32 cellular contexts compared by ENCODE assay signal in the genomic region with DNA sequence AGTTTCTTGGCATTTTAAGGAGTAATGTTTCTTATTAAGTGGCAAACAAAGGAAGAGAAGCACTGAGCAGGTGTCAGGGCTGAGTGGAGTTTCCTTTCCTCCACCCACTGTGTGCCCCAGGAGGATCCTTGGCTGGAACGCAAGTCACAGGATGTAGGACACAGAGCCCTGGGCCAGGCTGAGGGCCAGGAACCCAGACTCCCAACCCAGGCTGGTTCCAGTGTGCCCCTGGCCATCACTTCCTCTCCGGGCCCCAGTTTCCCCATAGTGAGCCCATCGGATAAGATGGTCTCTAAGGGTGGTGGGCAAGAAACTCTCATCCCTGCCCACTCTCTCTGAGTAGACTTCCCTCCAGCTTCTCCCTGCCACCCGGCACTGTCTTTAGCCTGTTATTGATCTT. TPM values are rescaled to one million over a fixed set of nuclear protein-coding genes. Genes with fewer than 3 reads are reported as not detected.
"Had no signal": no experiment of that assay in that cellular context is flagged by ENCODE, and none has a peak within 500 bp of the region (broad histone marks: within the 10 kb centered on the region; RNA-seq: fewer than 3 reads in every experiment).

No MANE protein-coding gene starts in this region.

- H3K4me3 ChIP-seq: colonic mucosa, esophagus squamous epithelium, gastroesophageal sphincter had no signal

- H3K4me1 ChIP-seq: colonic mucosa, esophagus squamous epithelium, gastroesophageal sphincter had no signal

- H3K36me3 Mint-ChIP-seq: activated naive CD8-positive, alpha-beta T cell had no signal

- H3K4me1 Mint-ChIP-seq: activated B cell treated with CpG ODN at 0.5 μM for 24 hours; activated T-helper 17 cell treated with anti-CD3 and anti-CD28 coated beads, Interleukin-2, amount 50 U/mL, for 72 hours; T-helper 17 cell had no signal

- H3K9me3 Mint-ChIP-seq: activated B cell treated with CpG ODN at 0.5 μM for 24 hours; activated CD8-positive, alpha-beta T cell treated with anti-CD3 and anti-CD28 coated beads for 36 hours; activated T-cell treated with anti-CD3 and anti-CD28 coated beads, Interleukin-2, amount 50 U/mL, for 4 hours; activated T-helper 17 cell treated with anti-CD3 and anti-CD28 coated beads, Interleukin-2, amount 50 U/mL, for 72 hours; T-helper 2 cell treated with Interferon-gamma antibody and Interleukin-4, amounts not matched to agents 5 μg/mL and 100 μg/mL, for 36 hours had no signal

- H3K27ac ChIP-seq: colonic mucosa, epithelial cell of prostate, esophagus squamous epithelium, gastroesophageal sphincter, WERI-Rb-1 had no signal

- H3K27me3 Mint-ChIP-seq: activated CD8-positive, alpha-beta T cell treated with anti-CD3 and anti-CD28 coated beads for 36 hours; activated naive CD8-positive, alpha-beta T cell had no signal

- H3K27me3 ChIP-seq: colonic mucosa, gastroesophageal sphincter had no signal

- DNase-seq: activated B cell treated with CpG ODN at 0.5 μM for 24 hours; activated CD4-positive, alpha-beta T cell treated with anti-CD3 and anti-CD28 coated beads for 48 hours; activated CD4-positive, alpha-beta T cell treated with anti-CD3 and anti-CD28 coated beads, Interleukin-2, amount 50 U/mL, for 1 hour; activated CD4-positive, alpha-beta T cell treated with anti-CD3 and anti-CD28 coated beads, Interleukin-2, amount 50 U/mL, for 48 hours; activated CD8-positive, alpha-beta memory T cell treated with anti-CD3 and anti-CD28 coated beads for 24 hours; activated CD8-positive, alpha-beta T cell treated with anti-CD3 and anti-CD28 coated beads for 36 hours; activated effector memory CD4-positive, alpha-beta T cell treated with Interleukin-2 at 50 U/mL for 16 hours; activated gamma-delta T cell treated with Interleukin-2 at 50 U/mL for 16 hours; activated naive CD4-positive, alpha-beta T cell treated with anti-CD3 and anti-CD28 coated beads, Interleukin-2, amount 50 U/mL, for 16 hours; activated naive CD4-positive, alpha-beta T cell treated with Interleukin-2 at 50 U/mL for 16 hours; activated T-cell treated with anti-CD3 and anti-CD28 coated beads, Interleukin-2, amount 50 U/mL, for 4 hours; amniotic stem cell; caudate nucleus; colonic mucosa; effector CD8-positive, alpha-beta T cell; esophagus squamous epithelium; foreskin melanocyte; T-helper 1 cell; T-helper 17 cell; T1000; WERI-Rb-1 had no signal

- ATAC-seq: activated CD4-positive, CD25-positive, alpha-beta regulatory T cell treated with anti-CD3 and anti-CD28 coated beads, Interleukin-2, amount 50 U/mL, for 24 hours; activated CD8-positive, alpha-beta T cell treated with anti-CD3 and anti-CD28 coated beads for 36 hours; activated T-cell treated with anti-CD3 and anti-CD28 coated beads, Interleukin-2, amount 50 U/mL, for 4 hours; activated T-helper 17 cell treated with anti-CD3 and anti-CD28 coated beads, Interleukin-2, amount 50 U/mL, for 72 hours; gastroesophageal sphincter had no signal

- H3K36me3 ChIP-seq: colonic mucosa, esophagus squamous epithelium, gastroesophageal sphincter had no signal

- H3K27ac Mint-ChIP-seq: activated B cell treated with CpG ODN at 0.5 μM for 24 hours; activated CD8-positive, alpha-beta T cell treated with anti-CD3 and anti-CD28 coated beads for 36 hours; activated naive CD8-positive, alpha-beta T cell; activated T-helper 17 cell treated with anti-CD3 and anti-CD28 coated beads, Interleukin-2, amount 50 U/mL, for 72 hours; T-helper 17 cell; T-helper 2 cell treated with Interferon-gamma antibody and Interleukin-4, amounts not matched to agents 5 μg/mL and 100 μg/mL, for 36 hours had no signal

- H3K9me3 ChIP-seq: colonic mucosa, esophagus squamous epithelium, gastroesophageal sphincter had no signal

- H3K4me3 Mint-ChIP-seq: activated B cell treated with CpG ODN at 0.5 μM for 24 hours; activated CD8-positive, alpha-beta T cell treated with anti-CD3 and anti-CD28 coated beads for 36 hours; activated naive CD8-positive, alpha-beta T cell; activated T-cell treated with anti-CD3 and anti-CD28 coated beads, Interleukin-2, amount 50 U/mL, for 4 hours; activated T-helper 17 cell treated with anti-CD3 and anti-CD28 coated beads, Interleukin-2, amount 50 U/mL, for 72 hours; T-helper 17 cell; T-helper 2 cell treated with Interferon-gamma antibody and Interleukin-4, amounts not matched to agents 5 μg/mL and 100 μg/mL, for 36 hours had no signal

RNA-seq across cellular contexts. Expression of gene LMO1, which starts 45.3 kb away (rescaled TPM):
- total RNA-seq: activated B cell treated with CpG ODN at 0.5 μM for 24 hours; activated CD8-positive, alpha-beta T cell treated with anti-CD3 and anti-CD28 coated beads for 36 hours; activated T-cell treated with anti-CD3 and anti-CD28 coated beads, Interleukin-2, amount 50 U/mL, for 4 hours; activated T-helper 17 cell treated with anti-CD3 and anti-CD28 coated beads, Interleukin-2, amount 50 U/mL, for 72 hours; colonic mucosa; dermis microvascular lymphatic vessel endothelial cell; endothelial cell of umbilical vein; esophagus squamous epithelium; fibroblast of lung; fibroblast of villous mesenchyme; gastroesophageal sphincter; T-helper 17 cell had no signal
- polyA plus RNA-seq: endothelial cell of umbilical vein, fibroblast of lung had no signal

RNA-seq across cellular contexts. Expression of gene RIC3, which starts 49.6 kb away (rescaled TPM):
- total RNA-seq: dermis microvascular lymphatic vessel endothelial cell, endothelial cell of umbilical vein, fibroblast of lung, fibroblast of villous mesenchyme, glomerular endothelial cell had no signal
- polyA plus RNA-seq: endothelial cell of umbilical vein, fibroblast of lung had no signal
